1 cellular context compared by ENCODE assay signal in the genomic region with DNA sequence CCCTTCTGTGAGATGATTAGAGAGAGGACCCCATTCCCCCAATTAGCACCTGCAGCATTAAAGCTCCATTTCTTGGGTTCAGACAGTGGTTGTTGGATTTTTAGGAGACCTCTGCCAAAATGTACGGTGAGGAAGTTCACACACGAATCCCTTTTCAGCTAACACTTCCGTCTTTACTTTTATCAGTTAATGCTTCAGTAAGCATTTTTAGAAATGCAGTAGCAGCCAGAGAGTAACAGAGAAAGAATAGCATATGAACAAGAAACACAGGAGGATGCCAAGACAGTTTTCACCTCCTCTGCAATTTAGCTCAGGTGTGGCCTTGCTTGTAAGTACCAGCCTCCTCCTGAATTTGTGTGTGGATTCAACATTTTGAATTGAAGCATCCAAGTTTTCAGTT.
TF ChIP-seq lines count a peak whose summit lies in the region.

No MANE protein-coding gene starts in this region.

TF ChIP-seq in HepG2, 621 proteins besides CTCF, POLR2A, EP300 and RAD21 (continued from another document):
- TF ChIP-seq GPBP1L1 (CRISPR knock-in tag; IDR thresholded peaks at IDR 0.05): no peak
- TF ChIP-seq, protein P1, sequence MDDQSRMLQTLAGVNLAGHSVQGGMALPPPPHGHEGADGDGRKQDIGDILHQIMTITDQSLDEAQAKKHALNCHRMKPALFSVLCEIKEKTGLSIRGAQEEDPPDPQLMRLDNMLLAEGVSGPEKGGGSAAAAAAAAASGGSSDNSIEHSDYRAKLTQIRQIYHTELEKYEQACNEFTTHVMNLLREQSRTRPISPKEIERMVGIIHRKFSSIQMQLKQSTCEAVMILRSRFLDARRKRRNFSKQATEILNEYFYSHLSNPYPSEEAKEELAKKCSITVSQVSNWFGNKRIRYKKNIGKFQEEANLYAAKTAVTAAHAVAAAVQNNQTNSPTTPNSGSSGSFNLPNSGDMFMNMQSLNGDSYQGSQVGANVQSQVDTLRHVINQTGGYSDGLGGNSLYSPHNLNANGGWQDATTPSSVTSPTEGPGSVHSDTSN (CRISPR knock-in tag; IDR thresholded peaks at IDR 0.05; ENCODE audit: borderline replicate concordance): no peak
- no peak for TF ChIP-seq NRL (CRISPR knock-in tag; IDR thresholded peaks at IDR 0.05; ENCODE audit: borderline replicate concordance)
- no peak for TF ChIP-seq GABPA (IDR thresholded peaks at IDR 0.05; ENCODE audit: low read depth, low read length)
- TF ChIP-seq GABPA (CRISPR knock-in tag; IDR thresholded peaks at IDR 0.05; ENCODE audit: low read depth): no peak
